ENCODE assay signal across 22 cellular contexts in genomic region chr3:52159503-52159902, GRCh38.
"Had no signal": no experiment of that assay in that cellular context is flagged by ENCODE, and none has a peak within 500 bp of the region (broad histone marks: within the 10 kb centered on the region; RNA-seq: fewer than 3 reads in every experiment).

No MANE protein-coding gene starts in this region.

- H3K27me3 ChIP-seq: heart left ventricle, neutrophil, right atrium auricular region, sigmoid colon had no signal

- H3K36me3 ChIP-seq: heart left ventricle, neutrophil, right atrium auricular region, sigmoid colon had no signal

- FAIRE-seq: endometrium, frontal cortex, urothelium cell line had no signal

- H3K4me3 ChIP-seq: heart left ventricle, lung, right atrium auricular region, sigmoid colon, skin epidermis had no signal

- H3K27ac ChIP-seq: heart left ventricle, neutrophil, right atrium auricular region, sigmoid colon, skin epidermis had no signal

- ATAC-seq: esophagus mucosa, heart left ventricle, left colon, left ventricle myocardium superior had no signal

- H3K9me3 ChIP-seq: heart left ventricle, neutrophil, right atrium auricular region, sigmoid colon had no signal

- DNase-seq: cortex of kidney; effector memory CD4-positive, alpha-beta T cell; heart left ventricle; hippocampal formation; left colon; left ventricle myocardium superior; mesenchymal stem cell; midbrain; naive B cell; nephron progenitor cell; stimulated activated CD4-positive, alpha-beta T cell treated with anti-CD3 and anti-CD28 coated beads, Interleukin-2, amount 100 ng/mL, for 24 hours; stimulated activated CD4-positive, alpha-beta T cell treated with anti-CD3 and anti-CD28 coated beads, Interleukin-4, amount 100 ng/mL, for 4 hours; stimulated activated naive CD4-positive, alpha-beta T cell had no signal
